26 cellular contexts compared by ENCODE assay signal in the genomic region with DNA sequence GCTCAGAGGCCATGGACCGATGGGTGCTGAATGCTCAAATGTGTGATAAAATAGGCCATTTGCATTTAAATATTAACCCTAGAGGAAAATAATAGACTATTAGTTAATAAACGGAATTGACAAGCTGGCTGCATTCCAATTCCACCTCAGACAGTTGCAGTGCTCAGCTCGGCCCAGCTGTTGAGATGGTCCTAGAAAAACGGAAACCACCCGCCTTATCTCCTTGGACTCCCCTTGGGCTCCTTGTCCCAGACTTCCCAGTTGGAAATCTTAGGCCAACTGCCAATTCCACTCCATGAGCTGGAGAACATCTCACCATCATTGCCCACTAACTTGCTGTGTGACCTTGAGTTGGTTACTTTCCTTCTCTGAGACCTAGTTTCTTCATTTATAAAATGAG. TPM values are rescaled to one million over a fixed set of nuclear protein-coding genes. Genes with fewer than 3 reads are reported as not detected.
DNase-seq lines count a peak whose midpoint lies in the region; ATAC-seq, FAIRE-seq and TF ChIP-seq lines count a peak whose summit lies in the region.
"Had no signal": no experiment of that assay in that cellular context is flagged by ENCODE, and none has a peak within 500 bp of the region (broad histone marks: within the 10 kb centered on the region; RNA-seq: fewer than 3 reads in every experiment).

No MANE protein-coding gene starts in this region.

- no TSS peak for BruUV-seq in K562 (replicated peaks; lab: Mats Ljungman, UMichigan)

- TF ChIP-seq CTCF in H9 (conservative IDR thresholded peaks at IDR 0.05), result no peak
- no peak for TF ChIP-seq CTCF in K562 (IDR thresholded peaks at IDR 0.05 in 2 of 3, conservative IDR thresholded peaks at IDR 0.05 in 1 of 3; ENCODE audit: insufficient read depth in 2 of 3, low read depth in 1 of 3, low read length in 3 of 3)

- no peaks in the 10 kb centered on the region for H3K79me2 ChIP-seq in H9 (ENCODE audit: insufficient read depth, low read length)
- H3K79me2 ChIP-seq in K562 (ENCODE audit: control insufficient read depth, insufficient read depth, low read length), result no peaks in the 10 kb centered on the region

- no peaks in the 10 kb centered on the region for H3K27me3 ChIP-seq in H9 (ENCODE audit: insufficient read depth, low read length)
- H3K27me3 ChIP-seq in K562 (ENCODE audit: control insufficient read depth in 2 of 2, insufficient read depth in 2 of 2, low read length in 2 of 2), result peaks cover 1 to 12% of the 10 kb centered on the region in 2 experiments; a peak in 3 of 5 replicates
- peaks cover 0 to 4% (median 0%) of the 10 kb centered on the region in 3 experiments for H3K27me3 ChIP-seq in neuronal stem cell (ENCODE audit: control insufficient read depth in 3 of 3, insufficient read depth in 3 of 3, low read depth in 1 of 3, low read length in 3 of 3)
- H3K27me3 ChIP-seq: BE2C; BLaER1 treated with 17β-estradiol and CSF1 and Interleukin-3, amounts not matched to agents 10 nM and 100 nM had no signal

- no CpG with 5 or more reads among the region's 5 CpGs for WGBS in H9 (ENCODE audit: extremely low coverage, insufficient read length, low lambda C conversion rate)
- WGBS in K562 (ENCODE audit: insufficient coverage, low coverage, missing lambda C conversion rate), result 4% methylated on average over 5 of the region's 5 CpGs
- WGBS in neuronal stem cell (ENCODE audit: extremely low coverage in 2 of 2, insufficient read length in 2 of 2, insufficient replicate concordance in 1 of 2), 2 donors, result no CpG with 5 or more reads among the region's 5 CpGs

- H3K27ac Mint-ChIP-seq in H9, result no peak overlapping the region
- no peak overlapping the region for H3K27ac Mint-ChIP-seq in activated T-helper 2 cell treated with anti-CD3 and anti-CD28 coated beads, Interferon-gamma antibody, Interleukin-2, Interleukin-4, amounts not matched to agents 10 μg/mL and 5 μg/mL and 100 μg/mL, durations not matched to agents 14 hours and 24 hours and 36 hours
- no peak overlapping the region for H3K27ac Mint-ChIP-seq in activated CD4-positive, alpha-beta T cell treated with anti-CD3 and anti-CD28 coated beads, Interleukin-2, amount 10 ng/mL, durations not matched to agents 7 days and 5 days
- H3K27ac Mint-ChIP-seq: CD14-positive monocyte; CD4-positive, alpha-beta T cell; CD8-positive, alpha-beta memory T cell; HFFc6 had no signal

- H2BK5ac ChIP-seq in H9 (ENCODE audit: insufficient read length, low read length), result no peak overlapping the region
- H2BK5ac ChIP-seq in neuronal stem cell (ENCODE audit: low read length), result no peak overlapping the region

- H3K4me3 Mint-ChIP-seq in H9, result no peak overlapping the region
- H3K4me3 Mint-ChIP-seq in activated T-helper 2 cell treated with anti-CD3 and anti-CD28 coated beads, Interferon-gamma antibody, Interleukin-2, Interleukin-4, amounts not matched to agents 10 μg/mL and 5 μg/mL and 100 μg/mL, durations not matched to agents 14 hours and 24 hours and 36 hours (ENCODE audit: low read depth), result no peak overlapping the region
- H3K4me3 Mint-ChIP-seq in activated CD4-positive, alpha-beta T cell treated with anti-CD3 and anti-CD28 coated beads, Interleukin-2, amount 10 ng/mL, durations not matched to agents 7 days and 5 days, result no peak overlapping the region
- H3K4me3 Mint-ChIP-seq: CD14-positive monocyte; CD4-positive, alpha-beta T cell; CD8-positive, alpha-beta memory T cell; HFFc6 had no signal

- no peak overlapping the region for H3K14ac ChIP-seq in H9 (ENCODE audit: insufficient read depth, low read length)
- H3K14ac ChIP-seq in neuronal stem cell (ENCODE audit: low read length), result no peak overlapping the region

- no peak overlapping the region for H2BK20ac ChIP-seq in H9 (ENCODE audit: low read depth, low read length, poor library complexity, severe bottlenecking)

- H4K91ac ChIP-seq in H9 (ENCODE audit: insufficient read length, low read depth, low read length), result no peak overlapping the region
- H4K91ac ChIP-seq in neuronal stem cell (ENCODE audit: low read depth, low read length, poor library complexity), result no peak overlapping the region

- no peaks in the 10 kb centered on the region; a peak in 1 of 5 replicates for H3K9me3 Mint-ChIP-seq in H9
- no peaks in the 10 kb centered on the region for H3K9me3 Mint-ChIP-seq in activated T-helper 2 cell treated with anti-CD3 and anti-CD28 coated beads, Interferon-gamma antibody, Interleukin-2, Interleukin-4, amounts not matched to agents 10 μg/mL and 5 μg/mL and 100 μg/mL, durations not matched to agents 14 hours and 24 hours and 36 hours
- no peaks in the 10 kb centered on the region for H3K9me3 Mint-ChIP-seq in activated CD4-positive, alpha-beta T cell treated with anti-CD3 and anti-CD28 coated beads, Interleukin-2, amount 10 ng/mL, durations not matched to agents 7 days and 5 days
- H3K9me3 Mint-ChIP-seq: CD4-positive, alpha-beta T cell; CD8-positive, alpha-beta memory T cell; HFFc6 had no signal

- H3K36me3 Mint-ChIP-seq in H9 (ENCODE audit: insufficient read depth in 1 of 3, low read depth in 3 of 3), result no peaks in the 10 kb centered on the region
- no peaks in the 10 kb centered on the region for H3K36me3 Mint-ChIP-seq in activated T-helper 2 cell treated with anti-CD3 and anti-CD28 coated beads, Interferon-gamma antibody, Interleukin-2, Interleukin-4, amounts not matched to agents 10 μg/mL and 5 μg/mL and 100 μg/mL, durations not matched to agents 14 hours and 24 hours and 36 hours (ENCODE audit: low read depth)
- no peaks in the 10 kb centered on the region for H3K36me3 Mint-ChIP-seq in activated CD4-positive, alpha-beta T cell treated with anti-CD3 and anti-CD28 coated beads, Interleukin-2, amount 10 ng/mL, durations not matched to agents 7 days and 5 days (ENCODE audit: low read depth)
- H3K36me3 Mint-ChIP-seq: CD14-positive monocyte; CD8-positive, alpha-beta memory T cell had no signal

- FAIRE-seq in K562 (lab: Jason Lieb, UNC), result no peak
- FAIRE-seq: A549, D721Med, GM12878, GM19239, H1 had no signal

- no peak for TF ChIP-seq POLR2A in K562 (conservative IDR thresholded peaks at IDR 0.05)

- H3K56ac ChIP-seq in H9 (ENCODE audit: insufficient read length, low read depth, low read length), result no peak overlapping the region

- H2BK12ac ChIP-seq in H9 (ENCODE audit: insufficient read length, low read depth, low read length) (no peak overlapping the region), neuronal stem cell (ENCODE audit: low read length) (no peak overlapping the region)

- H4K8ac ChIP-seq in H9 (replicated peaks; ENCODE audit: insufficient read length, low read depth, low read length), result no peak overlapping the region
- H4K8ac ChIP-seq in neuronal stem cell (ENCODE audit: low read depth, low read length), result no peak overlapping the region

- H3K23me2 ChIP-seq in H9 (ENCODE audit: insufficient read length, low read depth, low read length, poor library complexity, severe bottlenecking), result no peaks in the 10 kb centered on the region

- no peaks in the 10 kb centered on the region; the same call in none of the 2 replicates for H3K27me3 Mint-ChIP-seq in H9 (ENCODE audit: low read depth)
- no peaks in the 10 kb centered on the region for H3K27me3 Mint-ChIP-seq in activated T-helper 2 cell treated with anti-CD3 and anti-CD28 coated beads, Interferon-gamma antibody, Interleukin-2, Interleukin-4, amounts not matched to agents 10 μg/mL and 5 μg/mL and 100 μg/mL, durations not matched to agents 14 hours and 24 hours and 36 hours (ENCODE audit: low read depth)
- peaks cover 4% of the 10 kb centered on the region for H3K27me3 Mint-ChIP-seq in activated CD4-positive, alpha-beta T cell treated with anti-CD3 and anti-CD28 coated beads, Interleukin-2, amount 10 ng/mL, durations not matched to agents 7 days and 5 days

- intact Hi-C loops in K562 (cut with micrococcal nuclease), result loop anchor here (5.0 kb wide), 1 partner anchor 187 kb away; no protein-coding TSS in a partner anchor
- intact Hi-C loops in activated T-helper 2 cell treated with anti-CD3 and anti-CD28 coated beads, Interferon-gamma antibody, Interleukin-2, Interleukin-4, amounts not matched to agents 10 μg/mL and 5 μg/mL and 100 μg/mL, durations not matched to agents 14 hours and 24 hours and 36 hours (cut with micrococcal nuclease), result loop anchor here (10.0 kb wide), 1 partner anchor 185 kb away; no protein-coding TSS in a partner anchor

- H2AK5ac ChIP-seq in H9 (ENCODE audit: insufficient read length, low read length) (no peak overlapping the region), neuronal stem cell (ENCODE audit: low read depth, low read length) (no peak overlapping the region)

- POLR2A ChIA-PET in K562 (lab: Yijun Ruan, JAX), result interaction anchor here (1.0 kb wide), 1 partner anchor 11 kb away, joined by 4 read pairs; no protein-coding TSS in a partner anchor
- POLR2A ChIA-PET in activated CD4-positive, alpha-beta T cell treated with anti-CD3 and anti-CD28 coated beads, Interleukin-2, amount 10 ng/mL, durations not matched to agents 7 days and 5 days (lab: Charles Lee), result no interaction called here

- H3K23ac ChIP-seq in H9 (ENCODE audit: insufficient read length, low read depth, low read length), result no peak overlapping the region
- no peak overlapping the region for H3K23ac ChIP-seq in neuronal stem cell (ENCODE audit: low read depth, low read length, poor library complexity)

- H3K4me3 ChIP-seq in K562 (no peak overlapping the region), neuronal stem cell (ENCODE audit: low read length in 2 of 2) (no peak overlapping the region)
- H3K4me3 ChIP-seq: A549; BLaER1 treated with 17β-estradiol and CSF1 and Interleukin-3, amounts not matched to agents 10 nM and 100 nM; GM12878 had no signal

- H3K79me1 ChIP-seq in H9 (ENCODE audit: insufficient read depth, low read depth, low read length, poor library complexity, severe bottlenecking), result no peaks in the 10 kb centered on the region
- H3K79me1 ChIP-seq in neuronal stem cell (ENCODE audit: low read depth, low read length), result no peaks in the 10 kb centered on the region

- H4K5ac ChIP-seq in H9 (ENCODE audit: insufficient read length, low read depth, low read length), result no peak overlapping the region

- H2BK15ac ChIP-seq in H9 (ENCODE audit: low read depth, low read length), result no peak overlapping the region
- no peak overlapping the region for H2BK15ac ChIP-seq in neuronal stem cell (ENCODE audit: low read length)

- TF ChIP-seq EP300 in K562 (IDR thresholded peaks at IDR 0.05; ENCODE audit: low read length), result no peak

- no peak for ATAC-seq in K562
- no peak for ATAC-seq in HG02981 (IDR thresholded peaks at IDR 0.05; ENCODE audit: unreplicated experiment)
- ATAC-seq: A549, GM12878, HCT116 had no signal

- no peak overlapping the region for H3T11ph ChIP-seq in H9 (ENCODE audit: low read length)

- no peaks in the 10 kb centered on the region; the same call in 1 of the 2 replicates for H3K4me1 ChIP-seq in H9 (ENCODE audit: insufficient read depth, low read length)
- H3K4me1 ChIP-seq in K562 (replicated peaks in 1 of 2; ENCODE audit: control insufficient read depth in 2 of 2, insufficient read depth in 2 of 2, low read length in 2 of 2), result no peaks in the 10 kb centered on the region; a peak in 2 of 5 replicates
- peaks cover 4 to 5% of the 10 kb centered on the region in 2 donors for H3K4me1 ChIP-seq in neuronal stem cell (ENCODE audit: control insufficient read depth in 2 of 2, insufficient read depth in 1 of 2, low read depth in 1 of 2, low read length in 2 of 2)
- H3K4me1 ChIP-seq: A549, BE2C had no signal

- DNase-seq in H9 (no peak), K562 (ENCODE audit: extremely low read depth in 1 of 4, low spot score in 3 of 4) (no peak), neuronal stem cell (ENCODE audit: low spot score) (no peak)
- no peak for DNase-seq in activated T-helper 2 cell treated with anti-CD3 and anti-CD28 coated beads, Interferon-gamma antibody, Interleukin-2, Interleukin-4, amounts not matched to agents 10 μg/mL and 5 μg/mL and 100 μg/mL, durations not matched to agents 14 hours and 24 hours and 36 hours (ENCODE audit: low spot score)
- no peak for DNase-seq in activated CD4-positive, alpha-beta T cell treated with anti-CD3 and anti-CD28 coated beads, Interleukin-2, amount 10 ng/mL, durations not matched to agents 7 days and 5 days
- DNase-seq: 8988T; ACHN; AML-193; BE2C; CD4-positive, alpha-beta T cell; CD8-positive, alpha-beta memory T cell; DMS 273 treated with DMSO at 0.1 percent for 48 hours; DMS79; EL; GDM1; H7; HFFc6 had no signal

- H3K27ac ChIP-seq in H9 (ENCODE audit: insufficient read length, low read depth, low read length) (no peak overlapping the region), K562 (ENCODE audit: extremely low read depth, low read depth, low read length) (no peak overlapping the region), neuronal stem cell (replicated peaks; ENCODE audit: low read length) (no peak overlapping the region)
- H3K27ac ChIP-seq: A549; BLaER1 treated with 17β-estradiol and CSF1 and Interleukin-3, amounts not matched to agents 10 nM and 100 nM had no signal

- in situ Hi-C loops in K562 (cut with MboI), result no loop called here

- no peak overlapping the region for H3K9ac ChIP-seq in H9 (ENCODE audit: extremely low read depth, insufficient read length, low read length)
- peak overlapping the region in 1 of 2 experiments; percentile 70; a peak in 1 of 4 replicates for H3K9ac ChIP-seq in K562 (ENCODE audit: insufficient read depth in 1 of 2, low read depth in 2 of 2, low read length in 2 of 2)
- H3K9ac ChIP-seq in neuronal stem cell (ENCODE audit: low read depth, low read length, poor library complexity), result no peak overlapping the region
- H3K9ac ChIP-seq: BLaER1 treated with 17β-estradiol and CSF1 and Interleukin-3, amounts not matched to agents 10 nM and 100 nM had no signal

- no peaks in the 10 kb centered on the region for H3K9me1 ChIP-seq in K562 (ENCODE audit: control insufficient read depth, insufficient read depth, low read length)

- no peak for TF ChIP-seq RAD21 in K562 (CRISPR knock-in tag; conservative IDR thresholded peaks at IDR 0.05 in 1 of 2, IDR thresholded peaks at IDR 0.05 in 1 of 2)

- H2BK120ac ChIP-seq in H9 (ENCODE audit: low read depth, low read length, poor library complexity, severe bottlenecking) (no peak overlapping the region), neuronal stem cell (ENCODE audit: low read depth, low read length) (no peak overlapping the region)

- no peak overlapping the region for H2AFZ ChIP-seq in H9 (ENCODE audit: low read length)
- H2AFZ ChIP-seq in K562 (ENCODE audit: low read depth, low read length), result no peak overlapping the region; the same call in 1 of the 2 replicates
- H2AFZ ChIP-seq in neuronal stem cell (ENCODE audit: low read length), result peak overlapping the region; percentile 12

- H3K9me3 ChIP-seq in H9 (ENCODE audit: control insufficient read depth, low read depth, low read length) (no peaks in the 10 kb centered on the region), K562 (replicated peaks; ENCODE audit: control insufficient read depth, insufficient read depth, low read depth, low read length) (no peaks in the 10 kb centered on the region), neuronal stem cell (replicated peaks in 1 of 2; ENCODE audit: control insufficient read depth in 2 of 2, insufficient read depth in 1 of 2, low read depth in 1 of 2, low read length in 2 of 2) (no peaks in the 10 kb centered on the region)
- H3K9me3 ChIP-seq: A549; BE2C; BLaER1 treated with 17β-estradiol and CSF1 and Interleukin-3, amounts not matched to agents 10 nM and 100 nM had no signal

- no peak overlapping the region for H3K4me2 ChIP-seq in H9 (ENCODE audit: insufficient read depth, insufficient read length, low read length)
- 0 out of 2 replicates have a peak overlapping the region, but pooled peaks have one; percentile 5 for H3K4me2 ChIP-seq in K562 (ENCODE audit: insufficient read depth, low read length)
- no peak overlapping the region for H3K4me2 ChIP-seq in neuronal stem cell (ENCODE audit: insufficient read depth, low read length, poor library complexity, severe bottlenecking)
- H3K4me2 ChIP-seq: A549; BLaER1 treated with 17β-estradiol and CSF1 and Interleukin-3, amounts not matched to agents 10 nM and 100 nM had no signal

- CTCF ChIA-PET in K562 (lab: Yijun Ruan, JAX; ENCODE audit: low intra/inter-chr PET ratio), result interaction anchor here (0.6 kb wide), 1 partner anchor 482 kb away, joined by 4 read pairs; no protein-coding TSS in a partner anchor
- CTCF ChIA-PET in activated CD4-positive, alpha-beta T cell treated with anti-CD3 and anti-CD28 coated beads, Interleukin-2, amount 10 ng/mL, durations not matched to agents 7 days and 5 days (lab: Charles Lee), result interaction anchor here (2.0 kb wide), 1 partner anchor 19 kb away, joined by 4 read pairs; no protein-coding TSS in a partner anchor

- H3K36me3 ChIP-seq in K562 (ENCODE audit: control insufficient read depth, insufficient read depth, low read length), result no peaks in the 10 kb centered on the region
- H3K36me3 ChIP-seq in neuronal stem cell (replicated peaks in 1 of 2; ENCODE audit: control insufficient read depth in 2 of 2, insufficient read depth in 2 of 2, low read length in 2 of 2), result no peaks in the 10 kb centered on the region
- H3K36me3 ChIP-seq: BE2C; BLaER1 treated with 17β-estradiol and CSF1 and Interleukin-3, amounts not matched to agents 10 nM and 100 nM had no signal

- H3K18ac ChIP-seq in H9 (ENCODE audit: insufficient read length, low read depth, low read length) (peak overlapping the region; percentile 11), neuronal stem cell (ENCODE audit: low read length) (peak overlapping the region; percentile 32)

- H3K4ac ChIP-seq in H9 (ENCODE audit: low read depth, low read length) (no peak overlapping the region), neuronal stem cell (ENCODE audit: low read length) (no peak overlapping the region)

- H3K4me1 Mint-ChIP-seq in H9, result peaks cover 8 to 9% of the 10 kb centered on the region in 2 experiments; a peak in 3 of 4 replicates
- H3K4me1 Mint-ChIP-seq in activated T-helper 2 cell treated with anti-CD3 and anti-CD28 coated beads, Interferon-gamma antibody, Interleukin-2, Interleukin-4, amounts not matched to agents 10 μg/mL and 5 μg/mL and 100 μg/mL, durations not matched to agents 14 hours and 24 hours and 36 hours (ENCODE audit: low read depth), result no peaks in the 10 kb centered on the region
- H3K4me1 Mint-ChIP-seq in activated CD4-positive, alpha-beta T cell treated with anti-CD3 and anti-CD28 coated beads, Interleukin-2, amount 10 ng/mL, durations not matched to agents 7 days and 5 days, result no peaks in the 10 kb centered on the region
- H3K4me1 Mint-ChIP-seq: CD8-positive, alpha-beta memory T cell had no signal

- H4K20me1 ChIP-seq in H9 (ENCODE audit: control insufficient read depth, insufficient read depth, insufficient read length) (no peaks in the 10 kb centered on the region), K562 (replicated peaks; ENCODE audit: control insufficient read depth, insufficient read depth, low read length) (peaks cover 8% of the 10 kb centered on the region; the same call in 1 of the 2 replicates)
- H4K20me1 ChIP-seq: BLaER1 treated with 17β-estradiol and CSF1 and Interleukin-3, amounts not matched to agents 10 nM and 100 nM had no signal

RNA-seq across cellular contexts. Expression of a gene that starts 10.5 kb away (rescaled TPM):
- total RNA-seq in H9 (2021) (8.3 and 9.5 TPM in 2 replicates), K562 (2014; rRNA removed) (not detected in 2 replicates), K562 (2014; rRNA removed; fragmentation: Illumina TruSeq; extraction: Trizol) (not detected in 2 replicates), K562 (2015; rRNA removed; fragmentation: Illumina TruSeq; extraction: Trizol) (not detected in 2 replicates), K562 (2021) (not detected in 2 replicates)
- 0.23 TPM in 1 of 2 replicates, not detected in the other for total RNA-seq in K562 (2011; cell fraction: chromatin; rRNA removed; ENCODE audit: low replicate concordance)
- total RNA-seq in K562 (2011; cell fraction: nucleolus; rRNA removed), result not detected in 2 replicates
- not detected in 2 replicates for total RNA-seq in K562 (2011; cell fraction: nucleoplasm; rRNA removed)
- polyA plus RNA-seq in K562 (2011; rRNA removed) (0.05 TPM in 1 of 2 replicates, not detected in the other), K562 (2014; fragmentation: Illumina TruSeq; extraction: Trizol) (not detected in 2 replicates), K562 (2014; fragmentation: Nextera tagmentation; extraction: Ambion mirVana) (not detected), K562 (2014; rRNA removed) (not detected in 2 replicates)
- 0.03 TPM in 1 of 2 replicates, not detected in the other for polyA plus RNA-seq in K562 (2011; cell fraction: cytosol; rRNA removed)
- not detected in 2 replicates for polyA plus RNA-seq in K562 (2011; cell fraction: nucleus; rRNA removed)
- polyA plus RNA-seq in K562 (2012), result 0.03 and 0.18 TPM in 2 replicates
- polyA minus RNA-seq in K562 (2011; rRNA and poly(A)+ RNA removed), result not detected in 2 replicates
- not detected in 2 replicates for polyA minus RNA-seq in K562 (2011; cell fraction: cytosol; rRNA and poly(A)+ RNA removed)
- not detected in 2 replicates for polyA minus RNA-seq in K562 (2011; cell fraction: nucleus; rRNA and poly(A)+ RNA removed)
- 25.3 TPM for polyA plus RNA-seq in neuronal stem cell (2013, experiment 1 of 2)
- 26.4 TPM for polyA plus RNA-seq in neuronal stem cell (2013, experiment 2 of 2)
- total RNA-seq in activated T-helper 2 cell treated with anti-CD3 and anti-CD28 coated beads, Interferon-gamma antibody, Interleukin-2, Interleukin-4, amounts not matched to agents 10 μg/mL and 5 μg/mL and 100 μg/mL, durations not matched to agents 14 hours and 24 hours and 36 hours, result not detected in 2 replicates
- total RNA-seq in activated CD4-positive, alpha-beta T cell treated with anti-CD3 and anti-CD28 coated beads, Interleukin-2, amount 10 ng/mL, durations not matched to agents 7 days and 5 days, result under 1 TPM in 1 of 2 experiments, not detected in 1; 0.08 TPM
- polyA plus RNA-seq: CD8-positive, alpha-beta memory T cell had no signal

RNA-seq across cellular contexts. Expression of a gene that starts 47.1 kb away (rescaled TPM):
- not detected in 2 replicates for total RNA-seq in H9 (2021)
- total RNA-seq in K562 (2011; cell fraction: chromatin; rRNA removed; ENCODE audit: low replicate concordance), result not detected in 2 replicates
- total RNA-seq in K562 (2011; cell fraction: nucleolus; rRNA removed), result not detected in 2 replicates
- total RNA-seq in K562 (2011; cell fraction: nucleoplasm; rRNA removed), result not detected in 2 replicates
- not detected in 2 replicates for total RNA-seq in K562 (2014; rRNA removed)
- total RNA-seq in K562 (2014; rRNA removed; fragmentation: Illumina TruSeq; extraction: Trizol), result not detected in 2 replicates
- total RNA-seq in K562 (2015; rRNA removed; fragmentation: Illumina TruSeq; extraction: Trizol), result not detected in 2 replicates
- 0.51 and 0.55 TPM in 2 replicates for total RNA-seq in K562 (2021)
- polyA plus RNA-seq in K562 (2011; rRNA removed), result not detected in 2 replicates
- polyA plus RNA-seq in K562 (2011; cell fraction: cytosol; rRNA removed), result not detected in 2 replicates
- polyA plus RNA-seq in K562 (2011; cell fraction: nucleus; rRNA removed), result not detected in 2 replicates
- polyA plus RNA-seq in K562 (2012), result not detected in 2 replicates
- not detected in 2 replicates for polyA plus RNA-seq in K562 (2014; fragmentation: Illumina TruSeq; extraction: Trizol)
- not detected for polyA plus RNA-seq in K562 (2014; fragmentation: Nextera tagmentation; extraction: Ambion mirVana)
- polyA plus RNA-seq in K562 (2014; rRNA removed), result not detected in 2 replicates
- polyA minus RNA-seq in K562 (2011; rRNA and poly(A)+ RNA removed), result not detected in 2 replicates
- polyA minus RNA-seq in K562 (2011; cell fraction: cytosol; rRNA and poly(A)+ RNA removed), result not detected in 2 replicates
- polyA minus RNA-seq in K562 (2011; cell fraction: nucleus; rRNA and poly(A)+ RNA removed), result not detected in 2 replicates
- not detected for polyA plus RNA-seq in neuronal stem cell (2013, experiment 1 of 2)
- polyA plus RNA-seq in neuronal stem cell (2013, experiment 2 of 2), result not detected
- total RNA-seq in activated T-helper 2 cell treated with anti-CD3 and anti-CD28 coated beads, Interferon-gamma antibody, Interleukin-2, Interleukin-4, amounts not matched to agents 10 μg/mL and 5 μg/mL and 100 μg/mL, durations not matched to agents 14 hours and 24 hours and 36 hours, result not detected in 2 replicates
- not detected for total RNA-seq in activated CD4-positive, alpha-beta T cell treated with anti-CD3 and anti-CD28 coated beads, Interleukin-2, amount 10 ng/mL, durations not matched to agents 7 days and 5 days
- total RNA-seq: CD4-positive, alpha-beta T cell; H1; H7; HFFc6 had no signal
- polyA plus RNA-seq: A549; CD8-positive, alpha-beta memory T cell; GM12878; H1 had no signal

RNA-seq across cellular contexts. Expression of a gene that starts 56.7 kb away (rescaled TPM):
- not detected in 2 replicates for total RNA-seq in H9 (2021)
- not detected in 2 replicates for total RNA-seq in K562 (2011; cell fraction: chromatin; rRNA removed; ENCODE audit: low replicate concordance)
- not detected in 2 replicates for total RNA-seq in K562 (2011; cell fraction: nucleolus; rRNA removed)
- not detected in 2 replicates for total RNA-seq in K562 (2011; cell fraction: nucleoplasm; rRNA removed)
- not detected in 2 replicates for total RNA-seq in K562 (2014; rRNA removed)
- total RNA-seq in K562 (2014; rRNA removed; fragmentation: Illumina TruSeq; extraction: Trizol), result not detected in 2 replicates
- not detected in 2 replicates for total RNA-seq in K562 (2015; rRNA removed; fragmentation: Illumina TruSeq; extraction: Trizol)
- total RNA-seq in K562 (2021), result 0.47 and 0.69 TPM in 2 replicates
- polyA plus RNA-seq in K562 (2011; rRNA removed), result not detected in 2 replicates
- not detected in 2 replicates for polyA plus RNA-seq in K562 (2011; cell fraction: cytosol; rRNA removed)
- not detected in 2 replicates for polyA plus RNA-seq in K562 (2011; cell fraction: nucleus; rRNA removed)
- polyA plus RNA-seq in K562 (2012), result not detected in 2 replicates
- not detected in 2 replicates for polyA plus RNA-seq in K562 (2014; fragmentation: Illumina TruSeq; extraction: Trizol)
- not detected for polyA plus RNA-seq in K562 (2014; fragmentation: Nextera tagmentation; extraction: Ambion mirVana)
- not detected in 2 replicates for polyA plus RNA-seq in K562 (2014; rRNA removed)
- polyA minus RNA-seq in K562 (2011; rRNA and poly(A)+ RNA removed), result not detected in 2 replicates
- not detected in 2 replicates for polyA minus RNA-seq in K562 (2011; cell fraction: cytosol; rRNA and poly(A)+ RNA removed)
- polyA minus RNA-seq in K562 (2011; cell fraction: nucleus; rRNA and poly(A)+ RNA removed), result not detected in 2 replicates
- not detected for polyA plus RNA-seq in neuronal stem cell (2013, experiment 1 of 2)
- not detected for polyA plus RNA-seq in neuronal stem cell (2013, experiment 2 of 2)
- total RNA-seq in activated T-helper 2 cell treated with anti-CD3 and anti-CD28 coated beads, Interferon-gamma antibody, Interleukin-2, Interleukin-4, amounts not matched to agents 10 μg/mL and 5 μg/mL and 100 μg/mL, durations not matched to agents 14 hours and 24 hours and 36 hours, result not detected in 2 replicates
- total RNA-seq in activated CD4-positive, alpha-beta T cell treated with anti-CD3 and anti-CD28 coated beads, Interleukin-2, amount 10 ng/mL, durations not matched to agents 7 days and 5 days, result not detected
- total RNA-seq: CD4-positive, alpha-beta T cell; H1; H7; HFFc6 had no signal
- polyA plus RNA-seq: A549; CD8-positive, alpha-beta memory T cell; GM12878; H1 had no signal
